Comparison of ENCODE assay signal across 33 cellular contexts in genomic region chr2:30457316-30457715, GRCh38.
"Had no signal": no experiment of that assay in that cellular context is flagged by ENCODE, and none has a peak within 500 bp of the region (broad histone marks: within the 10 kb centered on the region; RNA-seq: fewer than 3 reads in every experiment).

No MANE protein-coding gene starts in this region.

- H3K4me2 ChIP-seq: SK-N-SH had no signal

- H3K27ac Mint-ChIP-seq: activated CD4-positive, alpha-beta T cell treated with anti-CD3 and anti-CD28 coated beads for 36 hours; activated CD4-positive, alpha-beta T cell treated with anti-CD3 and anti-CD28 coated beads, Interleukin-2, amount 10 ng/mL, durations not matched to agents 7 days and 5 days; activated CD8-positive, alpha-beta T cell treated with anti-CD3 and anti-CD28 coated beads, Interleukin-2, amount 10 ng/mL, durations not matched to agents 7 days and 5 days; activated naive CD4-positive, alpha-beta T cell treated with anti-CD3 and anti-CD28 coated beads, Interleukin-2, amount 10 ng/mL, durations not matched to agents 7 days and 5 days; activated naive CD8-positive, alpha-beta T cell treated with anti-CD3 and anti-CD28 coated beads, Interleukin-2, amount 50 U/mL, for 24 hours had no signal

- DNase-seq: activated CD4-positive, alpha-beta T cell treated with anti-CD3 and anti-CD28 coated beads for 36 hours; activated CD4-positive, alpha-beta T cell treated with anti-CD3 and anti-CD28 coated beads, Interleukin-2, amount 10 ng/mL, durations not matched to agents 7 days and 5 days; activated CD4-positive, alpha-beta T cell treated with anti-CD3 and anti-CD28 coated beads, Interleukin-2, amount 50 U/mL, for 48 hours; activated CD8-positive, alpha-beta T cell treated with anti-CD3 and anti-CD28 coated beads, Interleukin-2, amount 10 ng/mL, durations not matched to agents 7 days and 5 days; activated effector memory CD4-positive, alpha-beta T cell treated with Interleukin-2 at 50 U/mL for 16 hours; activated naive CD4-positive, alpha-beta T cell treated with anti-CD3 and anti-CD28 coated beads, Interleukin-2, amount 10 ng/mL, durations not matched to agents 7 days and 5 days; activated naive CD8-positive, alpha-beta T cell treated with anti-CD3 and anti-CD28 coated beads, Interleukin-2, amount 50 U/mL, for 24 hours; activated T-cell treated with anti-CD3 and anti-CD28 coated beads, Interleukin-2, amount 50 U/mL, for 4 hours; anterior cingulate cortex; caudate nucleus; cerebellar nuclear complex; MM.1S; MV-4-11; NCI-H1092; NCI-H1436 treated with DMSO at 0.1 percent for 48 hours; NCI-H187; NCI-H2081; NCI-H2171 treated with DMSO at 0.1 percent for 48 hours; NCI-H2227 treated with DMSO at 0.1 percent for 48 hours; NCI-H446; NCI-H510A treated with DMSO at 0.1 percent for 48 hours; RPMI8226; SHP77 treated with DMSO at 0.1 percent for 48 hours; SK-N-SH; T-cell; T-helper 17 cell; T-helper 9 cell; WERI-Rb-1 had no signal

- H3K4me3 Mint-ChIP-seq: activated CD4-positive, alpha-beta T cell treated with anti-CD3 and anti-CD28 coated beads for 36 hours; activated CD4-positive, alpha-beta T cell treated with anti-CD3 and anti-CD28 coated beads, Interleukin-2, amount 10 ng/mL, durations not matched to agents 7 days and 5 days; activated CD8-positive, alpha-beta T cell treated with anti-CD3 and anti-CD28 coated beads, Interleukin-2, amount 10 ng/mL, durations not matched to agents 7 days and 5 days; activated naive CD4-positive, alpha-beta T cell treated with anti-CD3 and anti-CD28 coated beads, Interleukin-2, amount 10 ng/mL, durations not matched to agents 7 days and 5 days; activated naive CD8-positive, alpha-beta T cell treated with anti-CD3 and anti-CD28 coated beads, Interleukin-2, amount 50 U/mL, for 24 hours; activated T-cell treated with anti-CD3 and anti-CD28 coated beads, Interleukin-2, amount 50 U/mL, for 4 hours; brain; T-helper 17 cell had no signal

- H3K9ac ChIP-seq: SK-N-SH had no signal

- H3K9me3 ChIP-seq: SJSA1, SK-N-SH had no signal

- H3K36me3 ChIP-seq: SJSA1, WERI-Rb-1 had no signal

- H3K27me3 ChIP-seq: SJSA1 had no signal

- H3K4me3 ChIP-seq: SJSA1 had no signal

- H3K9me3 Mint-ChIP-seq: activated CD4-positive, alpha-beta T cell treated with anti-CD3 and anti-CD28 coated beads, Interleukin-2, amount 10 ng/mL, durations not matched to agents 7 days and 5 days; activated naive CD4-positive, alpha-beta T cell treated with anti-CD3 and anti-CD28 coated beads, Interleukin-2, amount 10 ng/mL, durations not matched to agents 7 days and 5 days; activated naive CD8-positive, alpha-beta T cell treated with anti-CD3 and anti-CD28 coated beads, Interleukin-2, amount 50 U/mL, for 24 hours; activated T-cell treated with anti-CD3 and anti-CD28 coated beads, Interleukin-2, amount 50 U/mL, for 4 hours; brain had no signal

- H3K27me3 Mint-ChIP-seq: activated CD4-positive, alpha-beta T cell treated with anti-CD3 and anti-CD28 coated beads for 36 hours; activated CD4-positive, alpha-beta T cell treated with anti-CD3 and anti-CD28 coated beads, Interleukin-2, amount 10 ng/mL, durations not matched to agents 7 days and 5 days; activated naive CD4-positive, alpha-beta T cell treated with anti-CD3 and anti-CD28 coated beads, Interleukin-2, amount 10 ng/mL, durations not matched to agents 7 days and 5 days; activated naive CD8-positive, alpha-beta T cell; activated naive CD8-positive, alpha-beta T cell treated with anti-CD3 and anti-CD28 coated beads, Interleukin-2, amount 50 U/mL, for 24 hours; brain; T-cell; T-helper 17 cell had no signal

- FAIRE-seq: bronchial epithelial cell had no signal

- ATAC-seq: activated CD4-positive, alpha-beta T cell treated with anti-CD3 and anti-CD28 coated beads for 36 hours; activated CD8-positive, alpha-beta T cell treated with anti-CD3 and anti-CD28 coated beads, Interleukin-2, amount 10 ng/mL, durations not matched to agents 7 days and 5 days; activated naive CD8-positive, alpha-beta T cell treated with anti-CD3 and anti-CD28 coated beads, Interleukin-2, amount 50 U/mL, for 24 hours; activated T-cell treated with anti-CD3 and anti-CD28 coated beads, Interleukin-2, amount 50 U/mL, for 4 hours; Panc1; T-cell; T-helper 17 cell had no signal

- H3K9me2 ChIP-seq: SK-N-SH had no signal

- H3K27ac ChIP-seq: SJSA1, WERI-Rb-1 had no signal
